In genomic region chr16:84504420-84505248, GRCh38 we compare ENCODE assay signal across 8 cellular contexts. TPM values are rescaled to one million over a fixed set of nuclear protein-coding genes. Genes with fewer than 3 reads are reported as not detected.
DNase-seq lines count a peak whose midpoint lies in the region; TF ChIP-seq lines count a peak whose summit lies in the region.

TSS of gene MEAK7 (minus strand) at chr16:84504659. CDS start at chr16:84498086, 6,573 bp downstream.

- DNase-seq in GM03348 (ENCODE audit: low spot score) = peak; percentile 100
- peak; percentile 95 to 99 for DNase-seq in HAP-1 (ENCODE audit: low spot score in 2 of 2)
- peak; percentile 92 for DNase-seq in MM.1S
- DNase-seq in amygdala (lab: John Stamatoyannopoulos, UW) = peak; percentile 78 to 99 (median 97)
- peak; percentile 99 for DNase-seq in left ventricle myocardium inferior
- peak; percentile 99 for DNase-seq in prostate gland (ENCODE audit: low spot score)

- H3K27me3 Mint-ChIP-seq in T-helper 1 cell treated with Interleukin-12 subunit alpha and Interleukin-12 subunit beta and Interleukin-4 antibody, amounts not matched to agents 30 μg/mL and 1 μg/mL, for 36 hours (ENCODE audit: low read depth) = peaks cover 3% of the 10 kb centered on the region

- peaks cover 6% of the 10 kb centered on the region; the same call in 1 of the 2 replicates for H3F3A ChIP-seq in MM.1S (ENCODE audit: insufficient read depth, low read length)

- peak within 1 kb of the TSS; percentile 80 for H3K4me3 Mint-ChIP-seq in T-helper 1 cell treated with Interleukin-12 subunit alpha and Interleukin-12 subunit beta and Interleukin-4 antibody, amounts not matched to agents 30 μg/mL and 1 μg/mL, for 36 hours

- H3K9me3 ChIP-seq in HAP-1 (no peaks in the 10 kb centered on the region), MM.1S (replicated peaks; ENCODE audit: insufficient read depth, low read length) (no peaks in the 10 kb centered on the region), left ventricle myocardium inferior (replicated peaks) (no peaks in the 10 kb centered on the region), prostate gland (no peaks in the 10 kb centered on the region)

- no peaks in the 10 kb centered on the region for H4K20me1 ChIP-seq in MM.1S (ENCODE audit: insufficient read depth, low read length)

- peak within 1 kb of the TSS; percentile 55 for H3K9ac ChIP-seq in MM.1S (ENCODE audit: low read length)

- peak within 1 kb of the TSS; percentile 87 for H3K27ac Mint-ChIP-seq in T-helper 1 cell treated with Interleukin-12 subunit alpha and Interleukin-12 subunit beta and Interleukin-4 antibody, amounts not matched to agents 30 μg/mL and 1 μg/mL, for 36 hours

- TF ChIP-seq POLR2A in prostate gland (IDR thresholded peaks at IDR 0.05) = peak; percentile 70

- H3K36me3 Mint-ChIP-seq in T-helper 1 cell treated with Interleukin-12 subunit alpha and Interleukin-12 subunit beta and Interleukin-4 antibody, amounts not matched to agents 30 μg/mL and 1 μg/mL, for 36 hours (ENCODE audit: low read depth) = peaks cover 11% of the 10 kb centered on the region

- H3K27me3 ChIP-seq in HAP-1 (ENCODE audit: low read depth) = no peaks in the 10 kb centered on the region
- no peaks in the 10 kb centered on the region for H3K27me3 ChIP-seq in MM.1S (replicated peaks; ENCODE audit: insufficient read depth, low read length)
- H3K27me3 ChIP-seq in left ventricle myocardium inferior (ENCODE audit: low read depth) = no peaks in the 10 kb centered on the region
- H3K27me3 ChIP-seq in prostate gland (replicated peaks; ENCODE audit: insufficient read depth) = no peaks in the 10 kb centered on the region

- H3K27ac ChIP-seq in MM.1S (ENCODE audit: low read length) = no peak within 1 kb of the TSS; the same call in 1 of the 2 replicates
- H3K27ac ChIP-seq in left ventricle myocardium inferior (replicated peaks) = peak within 1 kb of the TSS; percentile 89
- peak within 1 kb of the TSS; percentile 83 to 87 for H3K27ac ChIP-seq in prostate gland
- peak within 1 kb of the TSS; percentile 84 for H3K27ac ChIP-seq in urinary bladder (ENCODE audit: low read depth)

- in situ Hi-C loops in HAP-1 (cut with MboI; ENCODE audit: low sequenced_read_pairs) = loop anchor here (5.0 kb wide), 1 partner anchor 223 kb away; no protein-coding TSS in a partner anchor

- intact Hi-C loops in left ventricle myocardium inferior (cut with micrococcal nuclease) (loop anchor here (5.0 kb wide), 1 partner anchor 118 kb away; no protein-coding TSS in a partner anchor), prostate gland (cut with DNase I) (loop anchor here (5.0 kb wide), 1 partner anchor 212 kb away; the partner anchor contains the start of gene WFDC1)

- no peaks in the 10 kb centered on the region for H3K79me2 ChIP-seq in MM.1S (ENCODE audit: low read length)

- WGBS in prostate gland = under 1% methylated on average over 42 of the region's 45 CpGs
- 2% methylated on average over 45 of the region's 45 CpGs for WGBS in urinary bladder

- H3K9me2 ChIP-seq in MM.1S (replicated peaks; ENCODE audit: insufficient read depth, low read length) = no peaks in the 10 kb centered on the region

- peak within 1 kb of the TSS; percentile 81 for H3K4me3 ChIP-seq in HAP-1
- peak within 1 kb of the TSS; percentile 77 for H3K4me3 ChIP-seq in MM.1S (ENCODE audit: low read length)
- H3K4me3 ChIP-seq in left ventricle myocardium inferior = peak within 1 kb of the TSS; percentile 90
- H3K4me3 ChIP-seq in prostate gland = peak within 1 kb of the TSS; percentile 83 to 89
- H3K4me3 ChIP-seq in urinary bladder (ENCODE audit: low read depth, low read length) = peak within 1 kb of the TSS; percentile 71

- H2AFZ ChIP-seq in MM.1S (ENCODE audit: low read length) = peak within 1 kb of the TSS; percentile 78

- TF ChIP-seq CTCF in MM.1S (IDR thresholded peaks at IDR 0.05; ENCODE audit: low read length) (no peak), left ventricle myocardium inferior (IDR thresholded peaks at IDR 0.05; ENCODE audit: borderline replicate concordance) (no peak), prostate gland (IDR thresholded peaks at IDR 0.05) (peak in 1 of 4 experiments; percentile 33)

- peaks cover 39% of the 10 kb centered on the region for H3K4me1 Mint-ChIP-seq in T-helper 1 cell treated with Interleukin-12 subunit alpha and Interleukin-12 subunit beta and Interleukin-4 antibody, amounts not matched to agents 30 μg/mL and 1 μg/mL, for 36 hours (ENCODE audit: low read depth)

- H3K4me1 ChIP-seq in HAP-1 = peaks cover 15% of the 10 kb centered on the region
- 0 out of 2 replicates have a peak, but pooled peaks cover 10% of the 10 kb centered on the region for H3K4me1 ChIP-seq in MM.1S (ENCODE audit: low read length)
- peaks cover 30% of the 10 kb centered on the region for H3K4me1 ChIP-seq in left ventricle myocardium inferior
- H3K4me1 ChIP-seq in prostate gland (replicated peaks) = peaks cover 8% of the 10 kb centered on the region
- H3K4me1 ChIP-seq in urinary bladder (ENCODE audit: insufficient read depth) = no peaks in the 10 kb centered on the region

- H3K4me2 ChIP-seq in MM.1S (ENCODE audit: low read depth, low read length) = peak within 1 kb of the TSS; percentile 69

- H3K36me3 ChIP-seq in HAP-1 (replicated peaks) (no peaks in the 10 kb centered on the region), MM.1S (replicated peaks; ENCODE audit: insufficient read depth, low read length) (no peaks in the 10 kb centered on the region), left ventricle myocardium inferior (no peaks in the 10 kb centered on the region), prostate gland (no peaks in the 10 kb centered on the region), urinary bladder (ENCODE audit: insufficient read depth) (no peaks in the 10 kb centered on the region)

- H3K9me3 Mint-ChIP-seq in T-helper 1 cell treated with Interleukin-12 subunit alpha and Interleukin-12 subunit beta and Interleukin-4 antibody, amounts not matched to agents 30 μg/mL and 1 μg/mL, for 36 hours = no peaks in the 10 kb centered on the region

RNA-seq across cellular contexts. Expression of gene MEAK7, which starts in this region (rescaled TPM):
- total RNA-seq in left ventricle myocardium inferior (5.3 TPM), prostate gland (10 to 100 TPM; 12.4 to 13.7 TPM), urinary bladder (18.0 TPM)
- 11.2 TPM for polyA plus RNA-seq in urinary bladder
